ENCODE assay signal across 9 cellular contexts in the genomic region with DNA sequence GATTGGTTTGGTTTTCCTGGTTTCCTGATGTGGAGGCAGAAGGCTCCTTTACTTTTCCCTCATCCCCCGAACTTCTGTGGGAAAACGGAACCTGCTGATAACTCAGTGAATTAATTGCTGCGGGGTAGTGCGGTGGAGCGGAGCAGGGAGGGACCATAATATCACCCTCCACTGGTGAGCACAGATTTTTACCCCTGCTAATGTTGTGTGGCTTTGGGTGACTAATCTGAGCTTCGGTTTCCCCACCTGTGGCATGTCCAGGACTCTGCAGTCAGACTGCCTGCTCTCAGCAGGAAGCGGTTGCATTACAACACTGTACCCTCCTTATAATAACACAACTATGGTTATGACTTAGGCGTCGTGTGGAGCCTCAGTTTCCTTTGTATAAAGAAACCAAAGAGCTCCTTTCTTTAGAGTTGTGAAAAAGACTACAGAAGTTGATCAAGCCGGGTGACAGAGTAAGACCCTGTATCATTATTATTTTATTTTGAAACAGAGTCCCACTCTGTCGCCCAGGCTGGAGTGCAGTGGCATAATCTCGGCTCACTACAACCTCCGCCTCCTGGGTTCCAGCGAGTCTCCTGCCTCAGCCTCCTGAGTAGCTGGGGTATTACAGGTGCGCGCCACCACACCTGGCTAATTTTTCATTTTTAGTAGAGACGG. TPM values are rescaled to one million over a fixed set of nuclear protein-coding genes. Genes with fewer than 3 reads are reported as not detected.
DNase-seq lines count a peak whose midpoint lies in the region; ATAC-seq and TF ChIP-seq lines count a peak whose summit lies in the region.
"Had no signal": no experiment of that assay in that cellular context is flagged by ENCODE, and none has a peak within 500 bp of the region (broad histone marks: within the 10 kb centered on the region; RNA-seq: fewer than 3 reads in every experiment).

No MANE protein-coding gene starts in this region.

- H4K20me1 ChIP-seq in OCI-LY3 (ENCODE audit: insufficient read depth, low read length): no peaks in the 10 kb centered on the region

- H3K23ac ChIP-seq in mesenchymal stem cell (ENCODE audit: low read length in 2 of 2): no peak overlapping the region

- peaks cover 23% of the 10 kb centered on the region for H3K9me3 Mint-ChIP-seq in HFFc6
- no peaks in the 10 kb centered on the region for H3K9me3 Mint-ChIP-seq in activated naive CD4-positive, alpha-beta T cell treated with anti-CD3 and anti-CD28 coated beads, Interleukin-2, amount 50 U/mL, for 72 hours

- no peaks in the 10 kb centered on the region for H3K79me1 ChIP-seq in mesenchymal stem cell (replicated peaks; ENCODE audit: low read length, poor library complexity, severe bottlenecking)

- H3K4me1 Mint-ChIP-seq in HFFc6 (ENCODE audit: low read depth): peaks cover 30% of the 10 kb centered on the region

- peaks cover 36% of the 10 kb centered on the region for H3K27me3 Mint-ChIP-seq in HFFc6 (ENCODE audit: insufficient read depth)

- peak; percentile 61 for DNase-seq in DMS53 (lab: John Stamatoyannopoulos, UW)
- no peak for DNase-seq in DMS53 treated with DMSO at 0.1 percent for 48 hours (lab: John Stamatoyannopoulos, UW; ENCODE audit: unreplicated experiment)
- peak; percentile 79 for DNase-seq in HFFc6
- DNase-seq in activated naive CD4-positive, alpha-beta T cell treated with anti-CD3 and anti-CD28 coated beads, Interleukin-2, amount 50 U/mL, for 72 hours (ENCODE audit: low spot score in 2 of 2): peak; percentile 64 to 74
- DNase-seq in mesenchymal stem cell: peak; percentile 97

- H3K36me3 Mint-ChIP-seq in HFFc6 (ENCODE audit: low read depth): peaks cover 29% of the 10 kb centered on the region
- peaks cover 0 to 9% of the 10 kb centered on the region in 2 donors for H3K36me3 Mint-ChIP-seq in activated naive CD4-positive, alpha-beta T cell treated with anti-CD3 and anti-CD28 coated beads, Interleukin-2, amount 50 U/mL, for 72 hours

- H3K18ac ChIP-seq in mesenchymal stem cell (ENCODE audit: low read depth in 1 of 2, low read length in 2 of 2): peak overlapping the region; percentile 30 to 67

- no peak overlapping the region for H3K14ac ChIP-seq in mesenchymal stem cell (ENCODE audit: low read length in 2 of 2)

- TF ChIP-seq CTCF in HFFc6 (IDR thresholded peaks at IDR 0.05) (peak; percentile 33; the same call in 1 of the 2 replicates), OCI-LY3 (IDR thresholded peaks at IDR 0.05; ENCODE audit: low read depth, low read length) (no peak)

- peak overlapping the region; percentile 46 for H3K4me3 ChIP-seq in OCI-LY3 (ENCODE audit: low read length)
- no peak overlapping the region for H3K4me3 ChIP-seq in mesenchymal stem cell (ENCODE audit: insufficient read depth in 1 of 2, low read depth in 1 of 2, low read length in 2 of 2)

- H2BK5ac ChIP-seq in mesenchymal stem cell (ENCODE audit: low read depth, low read length, poor library complexity, severe bottlenecking): no peak overlapping the region

- H3K27me3 ChIP-seq in OCI-LY3 (ENCODE audit: low read depth, low read length) (peaks cover 22% of the 10 kb centered on the region; the same call in 1 of the 2 replicates), mesenchymal stem cell (ENCODE audit: control insufficient read depth in 1 of 2, insufficient read depth in 1 of 2, low read length in 2 of 2) (no peaks in the 10 kb centered on the region)

- H2BK120ac ChIP-seq in mesenchymal stem cell (ENCODE audit: low read depth, low read length): peak overlapping the region; percentile 37

- peak overlapping the region; percentile 25 to 60 for H3K4ac ChIP-seq in mesenchymal stem cell (ENCODE audit: low read depth in 1 of 2, low read length in 2 of 2)

- no peaks in the 10 kb centered on the region for H3K79me2 ChIP-seq in OCI-LY3 (ENCODE audit: low read length)

- H3K9ac ChIP-seq in OCI-LY3 (ENCODE audit: low read length) (no peak overlapping the region), mesenchymal stem cell (ENCODE audit: low read length) (peak overlapping the region; percentile 37)

- H2BK15ac ChIP-seq in mesenchymal stem cell (ENCODE audit: low read depth, poor library complexity, severe bottlenecking): peak overlapping the region; percentile 29

- ATAC-seq in activated naive CD4-positive, alpha-beta T cell treated with anti-CD3 and anti-CD28 coated beads, Interleukin-2, amount 50 U/mL, for 72 hours: peak; percentile 85 to 87
- ATAC-seq in HG03196 (IDR thresholded peaks at IDR 0.05; ENCODE audit: unreplicated experiment) (no peak), HG02678 (IDR thresholded peaks at IDR 0.05; ENCODE audit: unreplicated experiment) (no peak)

- peak overlapping the region; percentile 65 to 76 for H2BK12ac ChIP-seq in mesenchymal stem cell (ENCODE audit: low read length in 2 of 2)

- H3K36me3 ChIP-seq in OCI-LY3 (replicated peaks; ENCODE audit: low read depth, low read length) (no peaks in the 10 kb centered on the region), mesenchymal stem cell (ENCODE audit: control insufficient read depth in 1 of 2, insufficient read depth in 2 of 2, low read depth in 1 of 2, low read length in 2 of 2) (peaks cover 3 to 7% of the 10 kb centered on the region in 2 experiments)

- H3K27ac Mint-ChIP-seq in HFFc6: peak overlapping the region; percentile 99
- peak overlapping the region; percentile 73 to 76 for H3K27ac Mint-ChIP-seq in activated naive CD4-positive, alpha-beta T cell treated with anti-CD3 and anti-CD28 coated beads, Interleukin-2, amount 50 U/mL, for 72 hours

- H4K91ac ChIP-seq in mesenchymal stem cell (ENCODE audit: low read length): no peak overlapping the region

- peaks cover 24% of the 10 kb centered on the region for H3K4me1 ChIP-seq in OCI-LY3 (ENCODE audit: low read length)
- peaks cover 23% of the 10 kb centered on the region for H3K4me1 ChIP-seq in mesenchymal stem cell (ENCODE audit: control insufficient read depth, insufficient read depth, low read depth, low read length)

- H4K8ac ChIP-seq in mesenchymal stem cell (ENCODE audit: low read length): no peak overlapping the region

- peak overlapping the region; percentile 14 for H3K27ac ChIP-seq in OCI-LY3 (ENCODE audit: low read length)
- H3K27ac ChIP-seq in mesenchymal stem cell (ENCODE audit: low read length, poor library complexity, severe bottlenecking): peak overlapping the region; percentile 67

- WGBS in mesenchymal stem cell: 51% methylated on average over 17 of the region's 17 CpGs

- H3K4me2 ChIP-seq in OCI-LY3 (ENCODE audit: low read length) (peak overlapping the region; percentile 47), mesenchymal stem cell (ENCODE audit: low read length, poor library complexity, severe bottlenecking) (peak overlapping the region; percentile 7)

- H2AFZ ChIP-seq in OCI-LY3 (ENCODE audit: low read depth, low read length) (0 out of 2 replicates have a peak overlapping the region, but pooled peaks have one; percentile 6), mesenchymal stem cell (ENCODE audit: low read depth, low read length) (no peak overlapping the region)

- peak overlapping the region; percentile 96 for H3K4me3 Mint-ChIP-seq in HFFc6

- peak overlapping the region; percentile 21 for H2AK5ac ChIP-seq in mesenchymal stem cell (ENCODE audit: low read length, severe bottlenecking)

- H3K9me3 ChIP-seq in OCI-LY3 (ENCODE audit: insufficient read depth, low read length) (no peaks in the 10 kb centered on the region), mesenchymal stem cell (ENCODE audit: control insufficient read depth, low read length) (no peaks in the 10 kb centered on the region)

RNA-seq across cellular contexts. Expression of gene ID1, which starts 2.2 kb away (rescaled TPM):
- total RNA-seq in HFFc6 (2021; fragmentation: NEBNext Ultra II Directional; extraction: Animal tissue kit (Norgen Biotek cat#: 25700)): 100 to 1,000 TPM; 397 to 487 (median 452) TPM
- total RNA-seq in activated naive CD4-positive, alpha-beta T cell treated with anti-CD3 and anti-CD28 coated beads, Interleukin-2, amount 50 U/mL, for 72 hours: 10 to 100 TPM in 1 of 2 donors, 1 to 10 TPM in 1; 1.4 to 19.4 TPM
- 260 TPM for polyA plus RNA-seq in mesenchymal stem cell (2013, experiment 1 of 2)
- 254 TPM for polyA plus RNA-seq in mesenchymal stem cell (2013, experiment 2 of 2)

RNA-seq across cellular contexts. Expression of gene COX4I2, which starts 34.8 kb away (rescaled TPM):
- not detected for total RNA-seq in HFFc6 (2021; fragmentation: NEBNext Ultra II Directional; extraction: Animal tissue kit (Norgen Biotek cat#: 25700))
- not detected for total RNA-seq in activated naive CD4-positive, alpha-beta T cell treated with anti-CD3 and anti-CD28 coated beads, Interleukin-2, amount 50 U/mL, for 72 hours
- not detected for polyA plus RNA-seq in mesenchymal stem cell (2013, experiment 1 of 2)
- polyA plus RNA-seq in mesenchymal stem cell (2013, experiment 2 of 2): not detected
- total RNA-seq: epithelial cell of proximal tubule had no signal

Comparison
In these comparisons a context has a peak if more than half of its experiments do, and no peak if none do; other contexts are left out.
1. ATAC-seq: peak in activated naive CD4-positive, alpha-beta T cell treated with anti-CD3 and anti-CD28 coated beads, Interleukin-2, amount 50 U/mL, for 72 hours (2 of 2); none in HG03196 (single experiment) and HG02678 (single experiment).
2. RNA of gene ID1, which starts 2.2 kb away (total RNA-seq): 397 to 487 TPM in HFFc6; 1.4 to 19.4 TPM in activated naive CD4-positive, alpha-beta T cell treated with anti-CD3 and anti-CD28 coated beads, Interleukin-2, amount 50 U/mL, for 72 hours; every median in the first group is over 10 times any median in the second.